Comparison of ENCODE assay signal across 8 cellular contexts in the genomic region with DNA sequence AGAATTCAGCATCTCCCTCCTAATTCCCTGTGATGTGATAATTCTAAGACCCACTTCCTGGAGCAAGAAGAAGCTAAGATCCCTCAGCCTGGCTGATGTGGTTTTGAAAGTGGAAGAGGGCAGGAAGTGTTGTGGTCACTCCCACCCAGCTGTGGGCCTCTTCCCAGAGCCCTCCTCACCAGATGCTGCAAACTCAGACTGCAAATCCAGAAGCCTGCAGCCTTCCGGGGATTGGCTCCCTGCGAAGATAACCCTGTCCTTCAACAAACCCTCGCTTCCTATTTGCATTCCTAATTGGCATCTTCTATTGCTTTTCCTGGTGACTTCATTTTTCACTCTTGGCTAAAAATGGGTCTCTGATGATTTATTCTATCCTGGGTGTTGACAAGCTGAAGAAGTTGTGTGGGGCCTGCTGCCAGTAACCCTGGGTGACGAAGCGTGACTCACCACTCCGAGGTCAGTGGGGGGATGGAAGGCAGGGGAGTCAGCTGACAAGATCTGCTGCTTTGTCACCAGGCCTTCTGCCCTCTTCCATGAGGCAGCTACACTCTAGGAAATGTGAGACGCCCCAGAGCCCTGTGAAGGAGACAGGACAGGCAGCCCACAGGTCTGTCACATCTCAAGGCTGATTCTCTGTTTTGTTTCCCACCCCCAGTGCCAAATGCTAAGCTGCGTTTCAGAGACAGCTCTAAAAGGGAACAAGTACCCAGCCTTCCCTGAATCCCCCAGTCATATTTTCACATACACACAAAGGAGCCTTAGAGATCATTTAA.
A peak's percentile ranks its signal among the peaks of the same experiment; 100 is the strongest.
DNase-seq lines count a peak whose midpoint lies in the region; ATAC-seq and TF ChIP-seq lines count a peak whose summit lies in the region.

No MANE protein-coding gene starts in this region.

- no peak overlapping the region for H3K4me3 ChIP-seq in CD8-positive, alpha-beta memory T cell (ENCODE audit: low read length)
- H3K4me3 ChIP-seq in fibroblast of pulmonary artery (replicated peaks; ENCODE audit: low read depth, low read length), result no peak overlapping the region

- peak overlapping the region; percentile 81 to 97 (median 92) for H3K27ac Mint-ChIP-seq in CD8-positive, alpha-beta memory T cell
- H3K27ac Mint-ChIP-seq in neural crest cell (ENCODE audit: unreplicated experiment), result peak overlapping the region; percentile 99

- CTCF ChIA-PET in CD8-positive, alpha-beta memory T cell (lab: Charles Lee), result no interaction called here
- CTCF ChIA-PET in RWPE1 (lab: Yijun Ruan, JAX), result interaction anchor here (0.7 to 1.4 kb wide), 2 partner anchors 27 to 1727 kb away, joined by 3 read pairs; no protein-coding TSS in a partner anchor

- ATAC-seq in GM21528 (IDR thresholded peaks at IDR 0.05; ENCODE audit: low FRiP score, unreplicated experiment), result peak; percentile 77
- ATAC-seq in stimulated activated naive CD8-positive, alpha-beta T cell treated with anti-CD3 and anti-CD28 coated beads, Interleukin-15, Interleukin-2, amounts not matched to agents 100 U/mL and 50 U/mL, for 24 hours, result peak; percentile 97

- peaks cover 32% of the 10 kb centered on the region for H3K4me1 ChIP-seq in CD8-positive, alpha-beta memory T cell (ENCODE audit: insufficient read depth, low read length)

- POLR2A ChIA-PET in CD8-positive, alpha-beta memory T cell (lab: Charles Lee), result interaction anchor here (1.1 kb wide), 1 partner anchor 418 kb away, joined by 3 read pairs; a partner anchor contains a TSS
- POLR2A ChIA-PET in RWPE1 (lab: Yijun Ruan, JAX; ENCODE audit: low non-redundant PET), result no interaction called here

- TF ChIP-seq CTCF in RWPE1 (conservative IDR thresholded peaks at IDR 0.05; ENCODE audit: low read depth), result no peak
- TF ChIP-seq CTCF in fibroblast of pulmonary artery (IDR thresholded peaks at IDR 0.05; ENCODE audit: low read length, missing control alignments), result no peak
- no peak for TF ChIP-seq CTCF in neural crest cell (conservative IDR thresholded peaks at IDR 0.05)

- DNase-seq in CD8-positive, alpha-beta memory T cell, result peak; percentile 41 to 91 (median 66)
- DNase-seq in KG1 (lab: John Stamatoyannopoulos, UW), result peak; percentile 75
- DNase-seq in RWPE1 (ENCODE audit: low spot score), result peak; percentile 96
- DNase-seq in activated T-helper 9 cell treated with anti-CD3 and anti-CD28 coated beads, Interleukin-2, amount 50 U/mL, for 16 hours (ENCODE audit: low read depth), result peak; percentile 80
- DNase-seq in fibroblast of pulmonary artery (ENCODE audit: low read depth), result peak; percentile 100
- DNase-seq in neural crest cell (ENCODE audit: low read depth, low spot score), result peak; percentile 50
- peak; percentile 89 for DNase-seq in stimulated activated naive CD8-positive, alpha-beta T cell treated with anti-CD3 and anti-CD28 coated beads, Interleukin-15, Interleukin-2, amounts not matched to agents 100 U/mL and 50 U/mL, for 24 hours

- H3K27me3 Mint-ChIP-seq in CD8-positive, alpha-beta memory T cell, result peaks cover 0 to 8% of the 10 kb centered on the region in 2 donors
- no peaks in the 10 kb centered on the region for H3K27me3 Mint-ChIP-seq in neural crest cell (ENCODE audit: low read depth)

- H3K27ac ChIP-seq in CD8-positive, alpha-beta memory T cell (ENCODE audit: low read depth, low read length), result peak overlapping the region; percentile 81
- peak overlapping the region; percentile 79 for H3K27ac ChIP-seq in RWPE1

- H3K4me3 Mint-ChIP-seq in CD8-positive, alpha-beta memory T cell, result peak overlapping the region in 6 of 7 donors; percentile 16 to 64 (median 44)
- H3K4me3 Mint-ChIP-seq in neural crest cell, result peak overlapping the region; percentile 49

- no peaks in the 10 kb centered on the region for H3K36me3 ChIP-seq in CD8-positive, alpha-beta memory T cell (ENCODE audit: insufficient read depth, low read length)

- peaks cover 0 to 3% (median 0%) of the 10 kb centered on the region in 5 donors for H3K9me3 Mint-ChIP-seq in CD8-positive, alpha-beta memory T cell
- H3K9me3 Mint-ChIP-seq in neural crest cell, result peaks cover 4% of the 10 kb centered on the region

- no peaks in the 10 kb centered on the region for H3K9me3 ChIP-seq in CD8-positive, alpha-beta memory T cell (ENCODE audit: low read length)

- peaks cover 26 to 35% (median 32%) of the 10 kb centered on the region in 3 donors for H3K4me1 Mint-ChIP-seq in CD8-positive, alpha-beta memory T cell
- peaks cover 37% of the 10 kb centered on the region for H3K4me1 Mint-ChIP-seq in neural crest cell

- H3K36me3 Mint-ChIP-seq in CD8-positive, alpha-beta memory T cell, result peaks cover 0 to 6% (median 0%) of the 10 kb centered on the region in 3 donors
- H3K36me3 Mint-ChIP-seq in neural crest cell (ENCODE audit: low read depth), result peaks cover under 1% of the 10 kb centered on the region

- no peaks in the 10 kb centered on the region for H3K27me3 ChIP-seq in CD8-positive, alpha-beta memory T cell (ENCODE audit: insufficient read depth, low read length, poor library complexity, severe bottlenecking)

Comparison
In these comparisons a context has a peak if more than half of its experiments do, and no peak if none do; other contexts are left out.
1. DNase-seq: peak in every context shown above with its lines; median percentile 100 in fibroblast of pulmonary artery; 96 in RWPE1; 89 in stimulated activated naive CD8-positive, alpha-beta T cell treated with anti-CD3 and anti-CD28 coated beads, Interleukin-15, Interleukin-2, amounts not matched to agents 100 U/mL and 50 U/mL, for 24 hours; 80 in activated T-helper 9 cell treated with anti-CD3 and anti-CD28 coated beads, Interleukin-2, amount 50 U/mL, for 16 hours; 75 in KG1; 66 in CD8-positive, alpha-beta memory T cell; 50 in neural crest cell.